8 cellular contexts compared by ENCODE assay signal in genomic region chr2:64213607-64214275, GRCh38.
A peak's percentile ranks its signal among the peaks of the same experiment; 100 is the strongest.
DNase-seq lines count a peak whose midpoint lies in the region; ATAC-seq and TF ChIP-seq lines count a peak whose summit lies in the region.

No MANE protein-coding gene starts in this region.

- H3K27me3 Mint-ChIP-seq in CD4-positive, alpha-beta T cell = no peaks in the 10 kb centered on the region
- no peaks in the 10 kb centered on the region for H3K27me3 Mint-ChIP-seq in stimulated activated naive CD8-positive, alpha-beta T cell treated with anti-CD3 and anti-CD28 coated beads, Interleukin-15, Interleukin-2, amounts not matched to agents 100 ng/mL and 50 ng/mL, for 24 hours

- no peaks in the 10 kb centered on the region for H3K27me3 ChIP-seq in CD4-positive, alpha-beta T cell (ENCODE audit: control insufficient read depth, insufficient read depth, low read length)
- no peaks in the 10 kb centered on the region for H3K27me3 ChIP-seq in mammary epithelial cell (ENCODE audit: insufficient read depth, low read length)
- no peaks in the 10 kb centered on the region for H3K27me3 ChIP-seq in ovary

- CTCF ChIA-PET in CD4-positive, alpha-beta T cell (lab: Charles Lee) = interaction anchor here (1.0 to 2.8 kb wide), 3 partner anchors 117 to 274 kb away, joined by 3 to 12 read pairs (median 4); no protein-coding TSS in a partner anchor
- CTCF ChIA-PET in mammary epithelial cell (lab: Charles Lee; ENCODE audit: low non-redundant PET) = no interaction called here

- no peak for DNase-seq in CD4-positive, alpha-beta T cell
- DNase-seq in mammary epithelial cell = no peak
- DNase-seq in stimulated activated CD8-positive, alpha-beta memory T cell treated with anti-CD3 and anti-CD28 coated beads, Interleukin-4, amount 100 ng/mL, for 48 hours = no peak
- no peak for DNase-seq in ovary
- no peak for DNase-seq in HT-29 (ENCODE audit: low spot score)

- H3K4me1 ChIP-seq in mammary epithelial cell (ENCODE audit: insufficient read depth, low read length) (peaks cover 45% of the 10 kb centered on the region), ovary (ENCODE audit: insufficient read depth) (no peaks in the 10 kb centered on the region)

- H3K4me3 ChIP-seq in mammary epithelial cell (replicated peaks in 1 of 3; ENCODE audit: insufficient read depth in 1 of 3, low read depth in 2 of 3, low read length in 3 of 3) = no peak overlapping the region
- H3K4me3 ChIP-seq in ovary = no peak overlapping the region

- H3K36me3 ChIP-seq in mammary epithelial cell (ENCODE audit: insufficient read depth, low read length) = no peaks in the 10 kb centered on the region
- no peaks in the 10 kb centered on the region for H3K36me3 ChIP-seq in ovary

- H2AFZ ChIP-seq in mammary epithelial cell (ENCODE audit: low read depth, low read length) = no peak overlapping the region

- peak overlapping the region; percentile 73 for H3K4me3 Mint-ChIP-seq in CD4-positive, alpha-beta T cell
- H3K4me3 Mint-ChIP-seq in stimulated activated naive CD8-positive, alpha-beta T cell treated with anti-CD3 and anti-CD28 coated beads, Interleukin-15, Interleukin-2, amounts not matched to agents 100 ng/mL and 50 ng/mL, for 24 hours = peak overlapping the region; percentile 75

- H3K9me3 ChIP-seq in CD4-positive, alpha-beta T cell (ENCODE audit: control insufficient read depth, low read length) = no peaks in the 10 kb centered on the region
- H3K9me3 ChIP-seq in mammary epithelial cell (replicated peaks; ENCODE audit: insufficient read depth, low read length) (no peaks in the 10 kb centered on the region), ovary (no peaks in the 10 kb centered on the region)

- H3K4me2 ChIP-seq in mammary epithelial cell (ENCODE audit: insufficient read depth, low read depth, low read length) = peak overlapping the region; percentile 56

- peaks cover 71% of the 10 kb centered on the region for H3K4me1 Mint-ChIP-seq in CD4-positive, alpha-beta T cell (ENCODE audit: low read depth)
- peaks cover 84% of the 10 kb centered on the region for H3K4me1 Mint-ChIP-seq in stimulated activated naive CD8-positive, alpha-beta T cell treated with anti-CD3 and anti-CD28 coated beads, Interleukin-15, Interleukin-2, amounts not matched to agents 100 ng/mL and 50 ng/mL, for 24 hours (ENCODE audit: low read depth)

- no peaks in the 10 kb centered on the region for H3K79me2 ChIP-seq in mammary epithelial cell (ENCODE audit: insufficient read depth, low read length)

- TF ChIP-seq POLR2A in ovary (IDR thresholded peaks at IDR 0.05) = no peak

- POLR2A ChIA-PET in CD4-positive, alpha-beta T cell (lab: Charles Lee) = interaction anchor here (1.0 to 3.2 kb wide), 7 partner anchors 9 to 114 kb away, joined by 3 to 23 read pairs (median 5); no protein-coding TSS in a partner anchor

- ATAC-seq in CD4-positive, alpha-beta T cell (ENCODE audit: poor library complexity) = no peak
- ATAC-seq in GM19351 (IDR thresholded peaks at IDR 0.05; ENCODE audit: unreplicated experiment) (peak; percentile 44), HG03354 (IDR thresholded peaks at IDR 0.05; ENCODE audit: poor library complexity, severe bottlenecking, unreplicated experiment) (peak; percentile 56)

- intact Hi-C loops in CD4-positive, alpha-beta T cell (cut with DNase I, micrococcal nuclease) = loop anchor here (2.0 to 5.0 kb wide), 2 partner anchors 66 to 71 kb away; no protein-coding TSS in a partner anchor
- intact Hi-C loops in mammary epithelial cell (cut with micrococcal nuclease) = loop anchor here (5.0 kb wide), 4 partner anchors 49 to 166 kb away; no protein-coding TSS in a partner anchor
- intact Hi-C loops in ovary (cut with DNase I) = no loop called here

- no peak for TF ChIP-seq EP300 in ovary (IDR thresholded peaks at IDR 0.05)

- peak overlapping the region; percentile 51 for H3K27ac ChIP-seq in CD4-positive, alpha-beta T cell (ENCODE audit: low read depth, low read length)
- H3K27ac ChIP-seq in mammary epithelial cell (ENCODE audit: insufficient read depth, low read depth, low read length) = peak overlapping the region; percentile 67
- H3K27ac ChIP-seq in ovary = no peak overlapping the region

- no peaks in the 10 kb centered on the region for H4K20me1 ChIP-seq in mammary epithelial cell (ENCODE audit: insufficient read depth, low read length)

- 97% methylated on average over 5 of the region's 5 CpGs for WGBS in mammary epithelial cell (ENCODE audit: low coverage, missing lambda C conversion rate)
- 83 to 95% (median 86%) methylated on average over 5 of the region's 5 CpGs for WGBS in ovary, 3 donors

- peak overlapping the region; percentile 86 for H3K27ac Mint-ChIP-seq in CD4-positive, alpha-beta T cell
- peak overlapping the region; percentile 97 for H3K27ac Mint-ChIP-seq in stimulated activated naive CD8-positive, alpha-beta T cell treated with anti-CD3 and anti-CD28 coated beads, Interleukin-15, Interleukin-2, amounts not matched to agents 100 ng/mL and 50 ng/mL, for 24 hours

- in situ Hi-C loops in mammary epithelial cell (cut with MboI; ENCODE audit: low sequenced_read_pairs in 2 of 2) = no loop called here

- no peak for TF ChIP-seq CTCF in CD4-positive, alpha-beta T cell (IDR thresholded peaks at IDR 0.05)
- TF ChIP-seq CTCF in mammary epithelial cell (conservative IDR thresholded peaks at IDR 0.05 in 1 of 2, IDR thresholded peaks at IDR 0.05 in 1 of 2; ENCODE audit: extremely low read depth in 1 of 2, insufficient read depth in 1 of 2, low read depth in 1 of 2, low read length in 2 of 2) = no peak
- TF ChIP-seq CTCF in ovary (IDR thresholded peaks at IDR 0.05) = no peak

- no TSS peak for BruUV-seq in mammary epithelial cell (replicated peaks; lab: Mats Ljungman, UMichigan)

- dilution Hi-C loops in mammary epithelial cell (cut with HindIII; ENCODE audit: low sequenced_read_pairs) = no loop called here

- no peaks in the 10 kb centered on the region for H3K36me3 Mint-ChIP-seq in CD4-positive, alpha-beta T cell (ENCODE audit: low read depth)
- H3K36me3 Mint-ChIP-seq in stimulated activated naive CD8-positive, alpha-beta T cell treated with anti-CD3 and anti-CD28 coated beads, Interleukin-15, Interleukin-2, amounts not matched to agents 100 ng/mL and 50 ng/mL, for 24 hours (ENCODE audit: low read depth) = no peaks in the 10 kb centered on the region

- peak overlapping the region; percentile 59 for H3K9ac ChIP-seq in mammary epithelial cell (ENCODE audit: insufficient read depth, low read length)

- H3K9me3 Mint-ChIP-seq in CD4-positive, alpha-beta T cell = no peaks in the 10 kb centered on the region
- H3K9me3 Mint-ChIP-seq in stimulated activated naive CD8-positive, alpha-beta T cell treated with anti-CD3 and anti-CD28 coated beads, Interleukin-15, Interleukin-2, amounts not matched to agents 100 ng/mL and 50 ng/mL, for 24 hours = no peaks in the 10 kb centered on the region

Comparison
In these comparisons a context has a peak if more than half of its experiments do, and no peak if none do; other contexts are left out.
1. H3K27ac ChIP-seq: peak in CD4-positive, alpha-beta T cell (single experiment) and mammary epithelial cell (single experiment); none in ovary (0 of 2).
2. intact Hi-C loops: an anchor here in CD4-positive, alpha-beta T cell (2.0 to 5.0 kb wide) and mammary epithelial cell (5.0 kb wide); none called in ovary.